Comparison of ENCODE assay signal across 11 cellular contexts in the genomic region with DNA sequence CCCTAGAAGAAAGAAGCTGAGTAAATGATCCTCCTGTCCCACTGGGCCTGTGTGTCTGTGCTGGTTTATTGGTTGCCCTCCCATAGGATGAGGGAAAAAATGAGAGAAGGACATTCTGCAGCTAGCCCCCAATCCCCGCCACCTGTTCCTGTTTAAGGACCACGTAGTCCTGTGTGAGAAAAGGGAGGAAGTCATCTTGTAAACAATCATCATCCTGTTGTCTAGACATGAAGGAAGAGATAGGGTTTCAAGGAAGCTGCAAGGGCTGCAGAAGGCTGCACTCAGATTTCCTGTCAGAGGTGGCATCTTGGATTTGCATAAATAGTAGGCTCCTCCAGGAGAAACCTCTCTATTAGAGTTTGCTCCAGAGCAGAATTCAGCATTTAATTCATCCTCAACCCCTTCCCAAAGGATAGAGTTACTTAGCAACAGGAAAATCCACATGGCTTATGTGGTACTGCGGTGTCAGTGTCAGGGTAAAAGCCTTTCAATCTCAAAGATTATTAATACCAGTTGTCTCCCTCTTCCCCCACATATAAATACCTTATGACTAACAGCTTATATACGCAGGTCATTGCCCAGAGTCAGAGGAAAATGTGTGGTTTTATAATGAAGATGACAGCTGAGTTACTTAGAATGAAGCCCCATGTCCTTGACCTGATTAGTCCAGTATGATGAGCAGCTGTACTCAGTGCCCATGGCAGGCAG. TPM values are rescaled to one million over a fixed set of nuclear protein-coding genes. Genes with fewer than 3 reads are reported as not detected.
DNase-seq lines count a peak whose midpoint lies in the region; ATAC-seq and TF ChIP-seq lines count a peak whose summit lies in the region.
"Had no signal": no experiment of that assay in that cellular context is flagged by ENCODE, and none has a peak within 500 bp of the region (broad histone marks: within the 10 kb centered on the region; RNA-seq: fewer than 3 reads in every experiment).

No MANE protein-coding gene starts in this region.

- TF ChIP-seq CTCF in chondrocyte (IDR thresholded peaks at IDR 0.05) (no peak), sigmoid colon (IDR thresholded peaks at IDR 0.05) (no peak)

- no peak for TF ChIP-seq EP300 in sigmoid colon (IDR thresholded peaks at IDR 0.05)

- H3K27ac ChIP-seq in SJCRH30 (peak overlapping the region; percentile 68), sigmoid colon (no peak overlapping the region)
- H3K27ac ChIP-seq: C4-2B, right lobe of liver had no signal

- peaks cover 13% of the 10 kb centered on the region for H3K36me3 Mint-ChIP-seq in activated CD4-positive, alpha-beta T cell treated with anti-CD3 and anti-CD28 coated beads for 36 hours (ENCODE audit: low read depth)
- no peaks in the 10 kb centered on the region for H3K36me3 Mint-ChIP-seq in chondrocyte (ENCODE audit: low read depth)

- in situ Hi-C loops in HAP-1 (cut with MboI; ENCODE audit: low sequenced_read_pairs): no loop called here

- intact Hi-C loops in activated CD4-positive, alpha-beta T cell treated with anti-CD3 and anti-CD28 coated beads for 36 hours (cut with DNase I, micrococcal nuclease): no loop called here
- intact Hi-C loops in sigmoid colon (cut with DNase I): no loop called here

- CTCF ChIA-PET in activated CD4-positive, alpha-beta T cell treated with anti-CD3 and anti-CD28 coated beads for 36 hours (lab: Charles Lee): interaction anchor here (0.6 to 1.1 kb wide), 3 partner anchors 12 to 69 kb away, joined by 3 to 4 read pairs (median 4); no protein-coding TSS in a partner anchor

- peaks cover 81% of the 10 kb centered on the region for H3K4me1 Mint-ChIP-seq in activated CD4-positive, alpha-beta T cell treated with anti-CD3 and anti-CD28 coated beads for 36 hours
- peaks cover 50% of the 10 kb centered on the region for H3K4me1 Mint-ChIP-seq in chondrocyte (ENCODE audit: low read depth)

- H3K27me3 ChIP-seq in SJCRH30 (no peaks in the 10 kb centered on the region), sigmoid colon (no peaks in the 10 kb centered on the region), HAP-1 (ENCODE audit: low read depth) (peaks cover 7% of the 10 kb centered on the region; the same call in 1 of the 2 replicates)
- H3K27me3 ChIP-seq: right lobe of liver had no signal

- peaks cover 2% of the 10 kb centered on the region for H3K9me3 Mint-ChIP-seq in activated CD4-positive, alpha-beta T cell treated with anti-CD3 and anti-CD28 coated beads for 36 hours (ENCODE audit: low read depth)
- no peaks in the 10 kb centered on the region for H3K9me3 Mint-ChIP-seq in chondrocyte (ENCODE audit: low read depth)

- no peak overlapping the region for H3K4me3 ChIP-seq in SJCRH30
- H3K4me3 ChIP-seq in sigmoid colon: no peak overlapping the region
- no peak overlapping the region for H3K4me3 ChIP-seq in HAP-1
- H3K4me3 ChIP-seq: right lobe of liver had no signal

- POLR2A ChIA-PET in activated CD4-positive, alpha-beta T cell treated with anti-CD3 and anti-CD28 coated beads for 36 hours (lab: Charles Lee): interaction anchor here (1.0 kb wide), 1 partner anchor 30 kb away, joined by 4 read pairs; no protein-coding TSS in a partner anchor

- no peak for DNase-seq in activated CD4-positive, alpha-beta T cell treated with anti-CD3 and anti-CD28 coated beads for 36 hours
- DNase-seq in activated CD4-positive, alpha-beta T cell treated with anti-CD3 and anti-CD28 coated beads, Interleukin-2, amount 50 U/mL, for 48 hours: no peak
- peak; percentile 80 to 87 for DNase-seq in SJCRH30
- no peak for DNase-seq in chondrocyte (ENCODE audit: low spot score)
- DNase-seq in sigmoid colon: peak; percentile 20
- DNase-seq in HAP-1 (ENCODE audit: low spot score in 2 of 2): no peak
- DNase-seq in NCI-H345 treated with DMSO at 0.1 percent for 48 hours (lab: John Stamatoyannopoulos, UW; ENCODE audit: unreplicated experiment): no peak
- DNase-seq in stimulated activated CD4-positive, alpha-beta T cell treated with anti-CD3 and anti-CD28 coated beads, Interleukin-1b, Interleukin-23, amount 100 ng/mL, for 48 hours: no peak

- WGBS in sigmoid colon, 2 donors: 63 to 77% methylated on average over 4 of the region's 4 CpGs

- peak overlapping the region; percentile 93 for H3K27ac Mint-ChIP-seq in activated CD4-positive, alpha-beta T cell treated with anti-CD3 and anti-CD28 coated beads for 36 hours
- peak overlapping the region; percentile 62 for H3K27ac Mint-ChIP-seq in chondrocyte (ENCODE audit: unreplicated experiment)

- H3K36me3 ChIP-seq in SJCRH30 (no peaks in the 10 kb centered on the region), sigmoid colon (no peaks in the 10 kb centered on the region), HAP-1 (replicated peaks) (no peaks in the 10 kb centered on the region)
- H3K36me3 ChIP-seq: right lobe of liver had no signal

- H3K4me1 ChIP-seq in SJCRH30: peaks cover 41% of the 10 kb centered on the region
- peaks cover 0 to 19% (median 10%) of the 10 kb centered on the region in 4 donors for H3K4me1 ChIP-seq in sigmoid colon
- peaks cover 6% of the 10 kb centered on the region; the same call in 1 of the 2 replicates for H3K4me1 ChIP-seq in HAP-1
- H3K4me1 ChIP-seq: right lobe of liver had no signal

- H3K27me3 Mint-ChIP-seq in activated CD4-positive, alpha-beta T cell treated with anti-CD3 and anti-CD28 coated beads for 36 hours: no peaks in the 10 kb centered on the region
- H3K27me3 Mint-ChIP-seq in chondrocyte (ENCODE audit: low read depth): no peaks in the 10 kb centered on the region

- ATAC-seq in activated CD4-positive, alpha-beta T cell treated with anti-CD3 and anti-CD28 coated beads for 36 hours: peak; percentile 11

- no peak for TF ChIP-seq POLR2A in sigmoid colon (IDR thresholded peaks at IDR 0.05)

- H3K9me3 ChIP-seq in SJCRH30 (replicated peaks) (no peaks in the 10 kb centered on the region), sigmoid colon (no peaks in the 10 kb centered on the region), HAP-1 (no peaks in the 10 kb centered on the region)
- H3K9me3 ChIP-seq: right lobe of liver had no signal

- H3K4me3 Mint-ChIP-seq in activated CD4-positive, alpha-beta T cell treated with anti-CD3 and anti-CD28 coated beads for 36 hours: no peak overlapping the region
- H3K4me3 Mint-ChIP-seq in chondrocyte (ENCODE audit: unreplicated experiment): no peak overlapping the region

RNA-seq across cellular contexts. Expression of a gene that starts 4.6 kb away (rescaled TPM):
- total RNA-seq in activated CD4-positive, alpha-beta T cell treated with anti-CD3 and anti-CD28 coated beads for 36 hours: 10 to 100 TPM; 33.1 to 35.6 TPM
- total RNA-seq in SJCRH30 (2014; rRNA removed; shearing (Covaris generic)): 19.7 and 19.8 TPM in 2 replicates
- 17.4 to 27.0 TPM (median 25.6 TPM) in 3 replicates for total RNA-seq in chondrocyte
- 10 to 100 TPM in 2 of 4 donors, 1 to 10 TPM in 2; 6.8 to 12.5 (median 10.0) TPM for total RNA-seq in sigmoid colon
- 1 to 10 TPM; 1.2 to 2.8 (median 1.8) TPM for polyA plus RNA-seq in sigmoid colon

RNA-seq across cellular contexts. Expression of a gene that starts 18.6 kb away (rescaled TPM):
- 1 to 10 TPM in 1 of 2 experiments, under 1 TPM in 1; 0.83 to 2.6 TPM for total RNA-seq in activated CD4-positive, alpha-beta T cell treated with anti-CD3 and anti-CD28 coated beads for 36 hours
- 0.14 TPM in 1 of 2 replicates, not detected in the other for total RNA-seq in SJCRH30 (2014; rRNA removed; shearing (Covaris generic))
- total RNA-seq in chondrocyte (0.62 TPM in 1 of 3 replicates, not detected in the others), sigmoid colon (10 to 100 TPM in 3 of 4 donors, 1 to 10 TPM in 1; 6.1 to 16.6 (median 15.6) TPM)
- 10 to 100 TPM in 2 of 3 donors, 1 to 10 TPM in 1; 2.5 to 13.7 (median 11.4) TPM for polyA plus RNA-seq in sigmoid colon

RNA-seq across cellular contexts. Expression of a gene that starts 26.9 kb away (rescaled TPM):
- under 1 TPM; 0.46 to 0.50 TPM for total RNA-seq in activated CD4-positive, alpha-beta T cell treated with anti-CD3 and anti-CD28 coated beads for 36 hours
- not detected in 2 replicates for total RNA-seq in SJCRH30 (2014; rRNA removed; shearing (Covaris generic))
- total RNA-seq in chondrocyte (not detected in 3 replicates), sigmoid colon (not detected)
- polyA plus RNA-seq in sigmoid colon: 1 to 10 TPM; 4.7 to 5.1 (median 4.8) TPM
- total RNA-seq: right lobe of liver, temporal lobe had no signal

RNA-seq across cellular contexts. Expression of a gene that starts 38.6 kb away (rescaled TPM):
- total RNA-seq in activated CD4-positive, alpha-beta T cell treated with anti-CD3 and anti-CD28 coated beads for 36 hours: 100 to 1,000 TPM; 178 to 183 TPM
- total RNA-seq in SJCRH30 (2014; rRNA removed; shearing (Covaris generic)): 13.2 and 15.0 TPM in 2 replicates
- total RNA-seq in chondrocyte: 26.6 to 59.2 TPM (median 58.4 TPM) in 3 replicates
- 10 to 100 TPM; 14.6 to 53.8 (median 22.7) TPM for total RNA-seq in sigmoid colon
- polyA plus RNA-seq in sigmoid colon: 10 to 100 TPM in 1 of 3 donors, 1 to 10 TPM in 2; 5.5 to 63.5 (median 8.4) TPM

RNA-seq across cellular contexts. Expression of a gene that starts 40.0 kb away (rescaled TPM):
- 1 to 10 TPM; 4.6 to 5.9 TPM for total RNA-seq in activated CD4-positive, alpha-beta T cell treated with anti-CD3 and anti-CD28 coated beads for 36 hours
- 8.2 and 8.8 TPM in 2 replicates for total RNA-seq in SJCRH30 (2014; rRNA removed; shearing (Covaris generic))
- total RNA-seq in chondrocyte (2.7 to 3.7 TPM (median 3.7 TPM) in 3 replicates), sigmoid colon (1 to 10 TPM; 1.4 to 7.9 (median 2.0) TPM)
- 1 to 10 TPM; 7.3 to 9.0 (median 7.9) TPM for polyA plus RNA-seq in sigmoid colon

Comparison
In these comparisons a context has a peak if more than half of its experiments do, and no peak if none do; other contexts are left out.
1. DNase-seq: peak in SJCRH30 (2 of 2) and sigmoid colon (single experiment); none in activated CD4-positive, alpha-beta T cell treated with anti-CD3 and anti-CD28 coated beads for 36 hours (single experiment), activated CD4-positive, alpha-beta T cell treated with anti-CD3 and anti-CD28 coated beads, Interleukin-2, amount 50 U/mL, for 48 hours (0 of 2), chondrocyte (single experiment), HAP-1 (0 of 2), NCI-H345 treated with DMSO at 0.1 percent for 48 hours (single experiment) and stimulated activated CD4-positive, alpha-beta T cell treated with anti-CD3 and anti-CD28 coated beads, Interleukin-1b, Interleukin-23, amount 100 ng/mL, for 48 hours (single experiment).